In genomic region chr15:95120595-95120994, GRCh38 we compare ENCODE assay signal across 24 cellular contexts.
"Had no signal": no experiment of that assay in that cellular context is flagged by ENCODE, and none has a peak within 500 bp of the region (broad histone marks: within the 10 kb centered on the region; RNA-seq: fewer than 3 reads in every experiment).

No MANE protein-coding gene starts in this region.

- ATAC-seq: psoas muscle; right cardiac atrium; right lobe of liver; stimulated activated effector memory CD8-positive, alpha-beta T cell treated with anti-CD3 and anti-CD28 coated beads, Interleukin-12 subunit alpha, Interleukin-12 subunit beta, amount 100 ng/mL, for 72 hours; stimulated activated naive B cell treated with anti-CD40 and anti-IgM and Interleukin-4, amounts not matched to agents 10 μg/mL and 1 μg/mL and 100 μg/mL, for 72 hours had no signal

- H3K9me3 ChIP-seq: ovary, psoas muscle, right lobe of liver, sigmoid colon, stomach, thoracic aorta, thyroid gland, tibial nerve, upper lobe of left lung, vagina had no signal

- H3K27ac ChIP-seq: neural progenitor cell, ovary, parathyroid adenoma, psoas muscle, right lobe of liver, sigmoid colon, stomach, thoracic aorta, thyroid gland, tibial nerve, upper lobe of left lung, vagina had no signal

- H3K79me2 ChIP-seq: parathyroid adenoma had no signal

- DNase-seq: occipital lobe; ovary; posterior cingulate gyrus; psoas muscle; right cardiac atrium; right lobe of liver; sigmoid colon; small intestine; stimulated activated CD4-positive, alpha-beta T cell treated with anti-CD3 and anti-CD28 coated beads, Interleukin-15, amount 100 ng/mL, for 24 hours; stimulated activated CD4-positive, alpha-beta T cell treated with anti-CD3 and anti-CD28 coated beads, Interleukin-2, amount 100 ng/mL, for 24 hours; stimulated activated CD4-positive, alpha-beta T cell treated with anti-CD3 and anti-CD28 coated beads, Interleukin-2, amount 100 ng/mL, for 48 hours; stimulated activated CD4-positive, alpha-beta T cell treated with anti-CD3 and anti-CD28 coated beads, Interleukin-4, amount 100 ng/mL, for 24 hours; stimulated activated naive B cell treated with anti-CD40 and anti-IgM and Interleukin-4, amounts not matched to agents 10 μg/mL and 1 μg/mL and 100 μg/mL, for 72 hours; stimulated activated naive CD4-positive, alpha-beta T cell treated with Interleukin-2 at 50 U/mL for 16 hours; stomach; thyroid gland; upper lobe of left lung had no signal

- H3K4me3 ChIP-seq: neural progenitor cell, ovary, psoas muscle, right lobe of liver, sigmoid colon, stomach, thoracic aorta, thyroid gland, tibial nerve, upper lobe of left lung, vagina had no signal

- FAIRE-seq: small intestine, urothelium cell line had no signal

- H3K4me1 ChIP-seq: neural progenitor cell, parathyroid adenoma, psoas muscle, right lobe of liver, sigmoid colon, stomach, thyroid gland, tibial nerve, upper lobe of left lung, vagina had no signal

- H3K27me3 ChIP-seq: neural progenitor cell, ovary, right lobe of liver, sigmoid colon, stomach, thyroid gland, tibial nerve, upper lobe of left lung, vagina had no signal

- H2AFZ ChIP-seq: neural progenitor cell, parathyroid adenoma had no signal

- H3K36me3 ChIP-seq: neural progenitor cell, ovary, right lobe of liver, sigmoid colon, stomach, thoracic aorta, thyroid gland, tibial nerve, upper lobe of left lung, vagina had no signal

- H3K4me2 ChIP-seq: neural progenitor cell had no signal

- H3K9ac ChIP-seq: neural progenitor cell, parathyroid adenoma had no signal
